ENCODE assay signal across 19 cellular contexts in the genomic region with DNA sequence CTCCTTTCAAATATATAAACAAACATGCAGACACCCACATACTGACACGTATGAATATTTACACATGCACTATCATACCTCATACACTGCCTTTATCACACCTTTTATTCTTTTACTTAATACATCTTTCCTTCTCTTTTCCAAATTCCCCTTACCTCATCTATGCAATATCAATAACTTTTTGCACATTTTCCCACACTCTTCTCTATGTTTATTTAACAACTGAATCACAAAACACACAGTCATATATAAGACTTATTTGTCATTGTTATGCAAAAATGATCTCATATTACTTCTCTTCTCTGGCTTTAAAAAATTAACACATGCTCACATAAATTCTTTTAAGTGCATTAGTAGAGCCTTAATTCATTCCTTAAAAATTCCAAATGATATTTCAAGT.
DNase-seq lines count a peak whose midpoint lies in the region; ATAC-seq, FAIRE-seq and TF ChIP-seq lines count a peak whose summit lies in the region.
"Had no signal": no experiment of that assay in that cellular context is flagged by ENCODE, and none has a peak within 500 bp of the region (broad histone marks: within the 10 kb centered on the region; RNA-seq: fewer than 3 reads in every experiment).

No MANE protein-coding gene starts in this region.

- H3K4me2 ChIP-seq in GM12878 (ENCODE audit: control insufficient read depth, insufficient read depth): no peak overlapping the region
- H3K4me2 ChIP-seq: BLaER1 had no signal

- ATAC-seq in GM18868 (IDR thresholded peaks at IDR 0.05; ENCODE audit: unreplicated experiment) (peak; percentile 33), HG02973 (IDR thresholded peaks at IDR 0.05; ENCODE audit: unreplicated experiment) (peak; percentile 28), GM12878 (peak; percentile 36), HG03108 (IDR thresholded peaks at IDR 0.05; ENCODE audit: unreplicated experiment) (no peak)
- ATAC-seq: CD8-positive, alpha-beta T cell had no signal

- WGBS in GM12878 (ENCODE audit: insufficient coverage, insufficient replicate concordance, low lambda C conversion rate, missing lambda C conversion rate): 0% methylated on average over 1 of the region's 1 CpG

- BruUV-seq in GM12878 (replicated peaks; lab: Mats Ljungman, UMichigan): no TSS peak

- in situ Hi-C loops in GM12878 (cut with MboI): loop anchor here (10.0 kb wide), 1 partner anchor 458 kb away; the partner anchor contains the start of gene DIPK2A

- H3K9me3 ChIP-seq in GM12878 (replicated peaks; ENCODE audit: control insufficient read depth, insufficient read depth, low read length): no peaks in the 10 kb centered on the region; the same call in 1 of the 3 replicates
- H3K9me3 ChIP-seq: BLaER1 had no signal

- RAD21 ChIA-PET in GM12878 (lab: Charles Lee; ENCODE audit: unreplicated experiment): no interaction called here

- peak; percentile 52 for DNase-seq in DMS53 (lab: John Stamatoyannopoulos, UW)
- no peak for DNase-seq in GM12878 (ENCODE audit: low read depth, low spot score)
- no peak for DNase-seq in NCI-H1048 (lab: John Stamatoyannopoulos, UW)
- no peak for DNase-seq in GOT3 (lab: John Stamatoyannopoulos, UW)
- DNase-seq in NCI-H2227 treated with DMSO at 0.1 percent for 48 hours (lab: John Stamatoyannopoulos, UW): no peak
- DNase-seq: CD4-positive, CD25-positive, alpha-beta regulatory T cell; CD8-positive, alpha-beta T cell; DMS79; EL; GDM1; H7; HCEC 1CT had no signal

- TF ChIP-seq RAD21 in GM12878 (IDR thresholded peaks at IDR 0.05; ENCODE audit: insufficient read depth, low read depth, low read length): no peak

- no peak for FAIRE-seq in GM12878 (lab: Jason Lieb, UNC)
- FAIRE-seq: H1 had no signal

- intact Hi-C loops in GM12878 (cut with micrococcal nuclease; ENCODE audit: unreplicated experiment): loop anchor here (5.0 kb wide), 1 partner anchor 461 kb away; the partner anchor contains the start of gene DIPK2A

- POLR2A ChIA-PET in GM12878 (lab: Charles Lee): no interaction called here

- H3K4me1 ChIP-seq in GM12878 (ENCODE audit: control insufficient read depth, insufficient read depth, low read length): no peaks in the 10 kb centered on the region
- H3K4me1 ChIP-seq: BLaER1 had no signal

- no peak overlapping the region for H3K27ac ChIP-seq in GM12878 (ENCODE audit: control insufficient read depth, insufficient read depth)
- H3K27ac ChIP-seq: 22Rv1, BLaER1, C4-2B had no signal

- H3K9ac ChIP-seq in GM12878 (ENCODE audit: control insufficient read depth, insufficient read depth, low read length): no peak overlapping the region
- H3K9ac ChIP-seq: BLaER1 had no signal

- no peak overlapping the region for H2AFZ ChIP-seq in GM12878 (ENCODE audit: control insufficient read depth, low read depth, low read length)

- H3K36me3 ChIP-seq in GM12878 (ENCODE audit: control insufficient read depth in 2 of 2, insufficient read depth in 2 of 2, low read length in 1 of 2): no peaks in the 10 kb centered on the region
- H3K36me3 ChIP-seq: BLaER1 had no signal

- TF ChIP-seq POLR2A in GM12878 (IDR thresholded peaks at IDR 0.05; ENCODE audit: low read depth, low read length): no peak

- SMC1A ChIA-PET in GM12878 (lab: Charles Lee; ENCODE audit: uncharacterized antibody, unreplicated experiment): no interaction called here

- no peak for TF ChIP-seq CTCF in GM12878 (IDR thresholded peaks at IDR 0.05 in 2 of 3, conservative IDR thresholded peaks at IDR 0.05 in 1 of 3; ENCODE audit: control insufficient read depth in 2 of 3, extremely low read depth in 1 of 3, insufficient read depth in 1 of 3, low read depth in 3 of 3, low read length in 3 of 3)

- no peaks in the 10 kb centered on the region for H4K20me1 ChIP-seq in GM12878 (ENCODE audit: control insufficient read depth, insufficient read depth)
- H4K20me1 ChIP-seq: BLaER1 had no signal

- no peak overlapping the region for H3K4me3 ChIP-seq in GM12878
- H3K4me3 ChIP-seq: BLaER1 had no signal

- no peaks in the 10 kb centered on the region for H3K27me3 ChIP-seq in GM12878 (replicated peaks in 1 of 2; ENCODE audit: control insufficient read depth in 2 of 2, insufficient read depth in 2 of 2, low read length in 1 of 2)
- H3K27me3 ChIP-seq: BLaER1 had no signal

- CTCF ChIA-PET in GM12878 (lab: Yijun Ruan, JAX): no interaction called here

- H3K79me2 ChIP-seq in GM12878 (ENCODE audit: control insufficient read depth, insufficient read depth, low read length): no peaks in the 10 kb centered on the region

- TF ChIP-seq EP300 in GM12878 (IDR thresholded peaks at IDR 0.05; ENCODE audit: borderline replicate concordance in 1 of 2, control insufficient read depth in 1 of 2, low read depth in 2 of 2, low read length in 2 of 2): no peak

TF ChIP-seq in GM12878, 131 proteins besides CTCF, POLR2A, EP300 and RAD21:
- TF ChIP-seq, protein P1, sequence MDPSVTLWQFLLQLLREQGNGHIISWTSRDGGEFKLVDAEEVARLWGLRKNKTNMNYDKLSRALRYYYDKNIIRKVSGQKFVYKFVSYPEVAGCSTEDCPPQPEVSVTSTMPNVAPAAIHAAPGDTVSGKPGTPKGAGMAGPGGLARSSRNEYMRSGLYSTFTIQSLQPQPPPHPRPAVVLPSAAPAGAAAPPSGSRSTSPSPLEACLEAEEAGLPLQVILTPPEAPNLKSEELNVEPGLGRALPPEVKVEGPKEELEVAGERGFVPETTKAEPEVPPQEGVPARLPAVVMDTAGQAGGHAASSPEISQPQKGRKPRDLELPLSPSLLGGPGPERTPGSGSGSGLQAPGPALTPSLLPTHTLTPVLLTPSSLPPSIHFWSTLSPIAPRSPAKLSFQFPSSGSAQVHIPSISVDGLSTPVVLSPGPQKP (IDR thresholded peaks at IDR 0.05; ENCODE audit: low read depth, low read length): no peak
- peak; percentile 45; the same call in 1 of the 2 replicates for TF ChIP-seq RUNX3 (IDR thresholded peaks at IDR 0.05; ENCODE audit: low read length)
TF ChIP-seq in GM12878: peak in this region for 1.
